In genomic region chrX:136034622-136035021, GRCh38 we compare ENCODE assay signal across 20 cellular contexts.
"Had no signal": no experiment of that assay in that cellular context is flagged by ENCODE, and none has a peak within 500 bp of the region (broad histone marks: within the 10 kb centered on the region; RNA-seq: fewer than 3 reads in every experiment).

No MANE protein-coding gene starts in this region.

- H3K27ac ChIP-seq: cardiac muscle cell, neutrophil, parathyroid adenoma, WERI-Rb-1 had no signal

- H3K4me3 ChIP-seq: cardiac muscle cell, esophagus muscularis mucosa, lung had no signal

- DNase-seq: activated CD4-positive, alpha-beta T cell treated with anti-CD3 and anti-CD28 coated beads, Interleukin-2, amount 50 U/mL, for 4 hours; activated effector memory CD4-positive, alpha-beta T cell treated with anti-CD3 and anti-CD28 coated beads, Interleukin-2, amount 50 U/mL, for 16 hours; activated T-cell treated with anti-CD3 and anti-CD28 coated beads, Interleukin-2, amount 50 U/mL, for 72 hours; dermis blood vessel endothelial cell; effector memory CD4-positive, alpha-beta T cell; foreskin fibroblast; hypothalamus; islet precursor cell; left colon; stimulated activated naive B cell treated with anti-CD40 and anti-IgM and Interleukin-4, amounts not matched to agents 10 μg/mL and 1 μg/mL and 100 μg/mL, for 72 hours; SW 1271; WERI-Rb-1 had no signal

- H3K4me3 Mint-ChIP-seq: activated naive CD4-positive, alpha-beta T cell treated with anti-CD3 and anti-CD28 coated beads, Interleukin-2, amount 50 U/mL, for 24 hours; activated T-cell treated with anti-CD3 and anti-CD28 coated beads, Interleukin-2, amount 50 U/mL, for 72 hours; natural killer cell treated with Interleukin-12 subunit alpha and Interleukin-12 subunit beta and Interleukin-15 and Interleukin-18, amount 100 ng/mL, for 72 hours; stimulated activated naive B cell treated with anti-CD40 and anti-IgM and Interleukin-4, amounts not matched to agents 10 μg/mL and 1 μg/mL and 100 μg/mL, for 72 hours; type B pancreatic cell had no signal

- H3K4me1 Mint-ChIP-seq: activated naive CD4-positive, alpha-beta T cell treated with anti-CD3 and anti-CD28 coated beads, Interleukin-2, amount 50 U/mL, for 24 hours; stimulated activated naive B cell treated with anti-CD40 and anti-IgM and Interleukin-4, amounts not matched to agents 10 μg/mL and 1 μg/mL and 100 μg/mL, for 72 hours had no signal

- H3K9me3 Mint-ChIP-seq: activated naive CD4-positive, alpha-beta T cell treated with anti-CD3 and anti-CD28 coated beads, Interleukin-2, amount 50 U/mL, for 24 hours; activated T-cell treated with anti-CD3 and anti-CD28 coated beads, Interleukin-2, amount 50 U/mL, for 72 hours; natural killer cell treated with Interleukin-12 subunit alpha and Interleukin-12 subunit beta and Interleukin-15 and Interleukin-18, amount 100 ng/mL, for 72 hours; stimulated activated naive B cell treated with anti-CD40 and anti-IgM and Interleukin-4, amounts not matched to agents 10 μg/mL and 1 μg/mL and 100 μg/mL, for 72 hours; type B pancreatic cell had no signal

- H3K27ac Mint-ChIP-seq: activated naive CD4-positive, alpha-beta T cell treated with anti-CD3 and anti-CD28 coated beads, Interleukin-2, amount 50 U/mL, for 24 hours; activated T-cell treated with anti-CD3 and anti-CD28 coated beads, Interleukin-2, amount 50 U/mL, for 72 hours; natural killer cell treated with Interleukin-12 subunit alpha and Interleukin-12 subunit beta and Interleukin-15 and Interleukin-18, amount 100 ng/mL, for 72 hours; stimulated activated naive B cell treated with anti-CD40 and anti-IgM and Interleukin-4, amounts not matched to agents 10 μg/mL and 1 μg/mL and 100 μg/mL, for 72 hours; type B pancreatic cell had no signal

- ATAC-seq: activated T-cell treated with anti-CD3 and anti-CD28 coated beads, Interleukin-2, amount 50 U/mL, for 72 hours; left colon; natural killer cell treated with Interleukin-12 subunit alpha and Interleukin-12 subunit beta and Interleukin-15 and Interleukin-18, amount 100 ng/mL, for 72 hours; stimulated activated naive B cell treated with anti-CD40 and anti-IgM and Interleukin-4, amounts not matched to agents 10 μg/mL and 1 μg/mL and 100 μg/mL, for 72 hours had no signal

- H3K27me3 Mint-ChIP-seq: activated naive CD4-positive, alpha-beta T cell treated with anti-CD3 and anti-CD28 coated beads, Interleukin-2, amount 50 U/mL, for 24 hours; stimulated activated naive B cell treated with anti-CD40 and anti-IgM and Interleukin-4, amounts not matched to agents 10 μg/mL and 1 μg/mL and 100 μg/mL, for 72 hours; type B pancreatic cell had no signal

- H3K9me3 ChIP-seq: esophagus muscularis mucosa, neutrophil had no signal

- H2AFZ ChIP-seq: parathyroid adenoma had no signal

- H3K79me2 ChIP-seq: parathyroid adenoma had no signal

- H3K36me3 ChIP-seq: cardiac muscle cell, esophagus muscularis mucosa, WERI-Rb-1 had no signal

- H3K27me3 ChIP-seq: cardiac muscle cell, esophagus muscularis mucosa, neutrophil had no signal
